1 cellular context compared by ENCODE assay signal in genomic region chr16:15601212-15601879, GRCh38.
TF ChIP-seq lines count a peak whose summit lies in the region.

No MANE protein-coding gene starts in this region.

TF ChIP-seq in HepG2, 621 proteins besides CTCF, POLR2A, EP300 and RAD21:
- TF ChIP-seq ZNF768 (CRISPR knock-in tag; IDR thresholded peaks at IDR 0.05) (0 out of 2 replicates have a peak, but pooled peaks have one; percentile 19), MIER2 (CRISPR knock-in tag; IDR thresholded peaks at IDR 0.05) (peak; percentile 89), ZNF687 (CRISPR knock-in tag; IDR thresholded peaks at IDR 0.05) (0 out of 2 replicates have a peak, but pooled peaks have one; percentile 14), TEAD3 (CRISPR knock-in tag; optimal IDR thresholded peaks at IDR 0.05; ENCODE audit: borderline replicate concordance) (peak; percentile 16), REST (IDR thresholded peaks at IDR 0.05; ENCODE audit: borderline replicate concordance in 1 of 2, low read depth in 1 of 2, low read length in 2 of 2) (peak; percentile 53 to 89), KAT2B (IDR thresholded peaks at IDR 0.05; ENCODE audit: borderline replicate concordance, low read depth, low read length) (no peak), ZNF10 (CRISPR knock-in tag; IDR thresholded peaks at IDR 0.05; ENCODE audit: borderline replicate concordance, low read depth) (no peak), NFIB (CRISPR knock-in tag; IDR thresholded peaks at IDR 0.05; ENCODE audit: borderline replicate concordance) (no peak), ZNF280B (CRISPR knock-in tag; IDR thresholded peaks at IDR 0.05; ENCODE audit: borderline replicate concordance) (0 out of 2 replicates have a peak, but pooled peaks have one; percentile 42)
TF ChIP-seq in HepG2: peak in this region for 6.
